Comparison of ENCODE assay signal across 16 cellular contexts in the genomic region with DNA sequence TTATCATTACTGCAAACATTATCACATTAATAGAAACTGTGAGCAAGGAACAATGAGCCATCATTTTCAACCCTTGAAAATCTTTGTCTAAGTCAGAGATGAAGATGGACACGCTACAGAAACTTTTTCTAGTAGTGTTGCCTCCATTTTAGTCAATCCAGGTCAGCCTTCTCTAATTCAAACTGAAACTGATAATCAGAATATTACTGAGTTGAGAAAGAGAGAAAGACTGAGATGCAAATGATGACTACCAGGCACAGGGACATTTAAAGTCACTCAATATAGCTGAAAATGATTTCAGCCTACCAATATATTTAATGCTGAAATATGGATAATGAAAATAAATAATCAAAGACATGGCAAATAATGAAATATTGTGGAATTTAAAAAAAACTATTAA.
DNase-seq lines count a peak whose midpoint lies in the region; ATAC-seq and TF ChIP-seq lines count a peak whose summit lies in the region.
"Had no signal": no experiment of that assay in that cellular context is flagged by ENCODE, and none has a peak within 500 bp of the region (broad histone marks: within the 10 kb centered on the region; RNA-seq: fewer than 3 reads in every experiment).

No MANE protein-coding gene starts in this region.

- ATAC-seq in GM18873 (IDR thresholded peaks at IDR 0.05; ENCODE audit: low FRiP score, unreplicated experiment) (peak; percentile 65), GM21528 (IDR thresholded peaks at IDR 0.05; ENCODE audit: low FRiP score, unreplicated experiment) (peak; percentile 78), HG03039 (IDR thresholded peaks at IDR 0.05; ENCODE audit: unreplicated experiment) (peak; percentile 88), HG03575 (IDR thresholded peaks at IDR 0.05; ENCODE audit: extremely low read depth, insufficient number of reproducible peaks, low FRiP score, unreplicated experiment) (peak; percentile 68)
- ATAC-seq: activated CD4-positive, alpha-beta T cell treated with anti-CD3 and anti-CD28 coated beads for 36 hours; K562 had no signal

- no peak for TF ChIP-seq CTCF in uterus (IDR thresholded peaks at IDR 0.05)

- TF ChIP-seq POLR2A in uterus (IDR thresholded peaks at IDR 0.05), result no peak

- H3K36me3 ChIP-seq in uterus, result no peaks in the 10 kb centered on the region
- H3K36me3 ChIP-seq: BE2C had no signal

- no peaks in the 10 kb centered on the region for H3K4me1 ChIP-seq in uterus

- intact Hi-C loops in uterus (cut with DNase I; ENCODE audit: low total_unique reads), result no loop called here

- no peak overlapping the region for H3K4me3 ChIP-seq in uterus
- H3K4me3 ChIP-seq: K562 had no signal

- H3K27ac ChIP-seq in uterus, result no peak overlapping the region

- DNase-seq in uterus (no peak), SHP77 treated with DMSO at 0.1 percent for 48 hours (lab: John Stamatoyannopoulos, UW) (no peak), DMS53 (lab: John Stamatoyannopoulos, UW) (no peak), NCI-H1694 treated with DMSO at 0.1 percent for 48 hours (lab: John Stamatoyannopoulos, UW) (no peak)
- DNase-seq: activated CD4-positive, alpha-beta T cell treated with anti-CD3 and anti-CD28 coated beads for 36 hours; BE2C; central memory CD4-positive, alpha-beta T cell; DMS153; endodermal cell; mammary epithelial cell; NCI-H1105 had no signal

- no peaks in the 10 kb centered on the region for H3K27me3 ChIP-seq in uterus
- H3K27me3 ChIP-seq: BE2C had no signal

- H3K9me3 ChIP-seq in uterus, result no peaks in the 10 kb centered on the region
- H3K9me3 ChIP-seq: BE2C had no signal
